Comparison of ENCODE assay signal across 12 cellular contexts in the genomic region with DNA sequence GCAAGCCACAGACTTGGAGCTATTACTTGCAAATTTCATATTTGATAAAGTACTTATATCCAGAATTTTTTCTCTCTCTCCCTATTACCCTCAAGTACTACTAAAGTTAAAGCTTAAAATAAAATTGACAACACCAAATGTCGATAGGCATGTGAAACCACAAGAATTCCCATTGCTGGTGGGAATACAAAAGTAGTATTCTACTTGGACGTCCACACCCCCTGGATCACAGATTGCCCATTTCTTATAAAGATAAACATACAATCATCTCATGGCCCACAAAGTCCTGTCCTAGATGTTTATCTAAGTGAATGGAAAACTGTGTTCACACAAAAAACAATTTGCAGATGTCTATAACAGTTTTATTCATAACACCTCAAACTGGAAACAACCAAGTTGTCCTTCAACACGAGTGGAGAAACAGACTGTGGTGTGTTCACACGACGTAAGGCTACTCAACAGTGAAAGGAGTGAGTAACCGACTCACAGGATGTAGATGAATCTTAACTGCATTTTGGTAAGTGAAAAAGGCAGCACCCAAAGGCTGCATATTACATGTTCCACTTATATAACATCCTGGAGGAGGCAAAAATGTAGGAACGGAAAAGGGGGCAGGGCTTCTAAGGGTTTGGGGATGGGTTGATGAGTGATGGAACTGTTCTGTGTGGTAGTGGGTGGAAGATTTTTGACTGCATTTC.
DNase-seq lines count a peak whose midpoint lies in the region; ATAC-seq and TF ChIP-seq lines count a peak whose summit lies in the region.
"Had no signal": no experiment of that assay in that cellular context is flagged by ENCODE, and none has a peak within 500 bp of the region (broad histone marks: within the 10 kb centered on the region; RNA-seq: fewer than 3 reads in every experiment).

No MANE protein-coding gene starts in this region.

- H3K36me3 ChIP-seq in adipocyte (ENCODE audit: control insufficient read depth, insufficient read depth, low read length, severe bottlenecking) (no peaks in the 10 kb centered on the region), ascending aorta (no peaks in the 10 kb centered on the region)
- H3K36me3 ChIP-seq: cardiac muscle cell had no signal

- no peaks in the 10 kb centered on the region for H3K9me3 ChIP-seq in adipocyte (ENCODE audit: control insufficient read depth, low read length)
- H3K9me3 ChIP-seq in ascending aorta: no peaks in the 10 kb centered on the region

- ATAC-seq in GM18498 (IDR thresholded peaks at IDR 0.05; ENCODE audit: unreplicated experiment) (peak; percentile 10), HG02678 (IDR thresholded peaks at IDR 0.05; ENCODE audit: unreplicated experiment) (peak; percentile 21), HG02610 (IDR thresholded peaks at IDR 0.05; ENCODE audit: unreplicated experiment) (no peak)

- H3K4me1 ChIP-seq in adipocyte (ENCODE audit: control insufficient read depth, insufficient read depth, low read length): peaks cover 7% of the 10 kb centered on the region
- H3K4me1 ChIP-seq in ascending aorta: peaks cover under 1 to 3% of the 10 kb centered on the region in 2 donors

- H3K27me3 ChIP-seq in adipocyte (replicated peaks; ENCODE audit: control insufficient read depth, insufficient read depth, low read length): no peaks in the 10 kb centered on the region
- H3K27me3 ChIP-seq in ascending aorta: no peaks in the 10 kb centered on the region
- H3K27me3 ChIP-seq: cardiac muscle cell had no signal

- DNase-seq in adipocyte (ENCODE audit: low read depth): peak; percentile 33
- DNase-seq in myocyte (ENCODE audit: low read depth): peak; percentile 84
- no peak for DNase-seq in ascending aorta (ENCODE audit: low spot score in 2 of 2)
- DNase-seq in COR-L47 (lab: John Stamatoyannopoulos, UW): no peak
- DNase-seq in DMS153 (lab: John Stamatoyannopoulos, UW): no peak

- H3K4me3 ChIP-seq in adipocyte (ENCODE audit: low read length) (no peak overlapping the region), ascending aorta (no peak overlapping the region)
- H3K4me3 ChIP-seq: cardiac muscle cell had no signal

- H3K9ac ChIP-seq in adipocyte (ENCODE audit: low read length): peak overlapping the region; percentile 65
- H3K9ac ChIP-seq: KMS-11 had no signal

- intact Hi-C loops in ascending aorta (cut with DNase I): loop anchor here (1.0 to 5.0 kb wide), 4 partner anchors 61 to 564 kb away; no protein-coding TSS in a partner anchor

- no peak for TF ChIP-seq CTCF in ascending aorta (IDR thresholded peaks at IDR 0.05)

- H3K27ac ChIP-seq in ascending aorta: no peak overlapping the region
- H3K27ac ChIP-seq: C4-2B, cardiac muscle cell, epithelial cell of prostate, KMS-11 had no signal

Comparison
In these comparisons a context has a peak if more than half of its experiments do, and no peak if none do; other contexts are left out.
1. DNase-seq: peak in adipocyte (single experiment) and myocyte (single experiment); none in ascending aorta (0 of 2), COR-L47 (single experiment) and DMS153 (single experiment).